Comparison of ENCODE assay signal across 1 cellular context in the genomic region with DNA sequence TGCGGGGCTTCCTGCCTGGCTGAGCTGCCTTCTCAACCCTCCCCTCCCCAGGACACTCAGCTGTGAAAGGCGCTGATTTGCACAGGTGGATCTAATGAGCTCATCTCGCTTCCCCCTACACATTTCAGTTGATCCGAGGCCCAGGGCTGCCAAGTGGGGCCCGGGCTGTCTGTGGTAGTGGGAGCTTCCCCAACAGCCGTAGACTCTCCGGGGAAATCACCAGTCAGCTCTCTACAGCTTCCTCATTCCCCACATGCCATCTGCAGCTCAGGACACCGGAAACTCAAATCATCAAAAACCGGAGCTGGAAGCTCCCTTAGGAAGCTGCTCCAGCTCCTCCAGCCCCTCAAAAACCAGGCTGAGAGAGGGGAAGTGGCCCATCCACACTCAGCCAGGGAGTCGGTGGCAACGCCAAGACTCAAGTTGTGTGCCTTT.
TF ChIP-seq lines count a peak whose summit lies in the region.

No MANE protein-coding gene starts in this region.

TF ChIP-seq in H1, 55 proteins besides CTCF, POLR2A, EP300 and RAD21 (continued from another document):
- no peak for TF ChIP-seq SIRT6 (IDR thresholded peaks at IDR 0.05; ENCODE audit: low read length)
- TF ChIP-seq, protein P1, sequence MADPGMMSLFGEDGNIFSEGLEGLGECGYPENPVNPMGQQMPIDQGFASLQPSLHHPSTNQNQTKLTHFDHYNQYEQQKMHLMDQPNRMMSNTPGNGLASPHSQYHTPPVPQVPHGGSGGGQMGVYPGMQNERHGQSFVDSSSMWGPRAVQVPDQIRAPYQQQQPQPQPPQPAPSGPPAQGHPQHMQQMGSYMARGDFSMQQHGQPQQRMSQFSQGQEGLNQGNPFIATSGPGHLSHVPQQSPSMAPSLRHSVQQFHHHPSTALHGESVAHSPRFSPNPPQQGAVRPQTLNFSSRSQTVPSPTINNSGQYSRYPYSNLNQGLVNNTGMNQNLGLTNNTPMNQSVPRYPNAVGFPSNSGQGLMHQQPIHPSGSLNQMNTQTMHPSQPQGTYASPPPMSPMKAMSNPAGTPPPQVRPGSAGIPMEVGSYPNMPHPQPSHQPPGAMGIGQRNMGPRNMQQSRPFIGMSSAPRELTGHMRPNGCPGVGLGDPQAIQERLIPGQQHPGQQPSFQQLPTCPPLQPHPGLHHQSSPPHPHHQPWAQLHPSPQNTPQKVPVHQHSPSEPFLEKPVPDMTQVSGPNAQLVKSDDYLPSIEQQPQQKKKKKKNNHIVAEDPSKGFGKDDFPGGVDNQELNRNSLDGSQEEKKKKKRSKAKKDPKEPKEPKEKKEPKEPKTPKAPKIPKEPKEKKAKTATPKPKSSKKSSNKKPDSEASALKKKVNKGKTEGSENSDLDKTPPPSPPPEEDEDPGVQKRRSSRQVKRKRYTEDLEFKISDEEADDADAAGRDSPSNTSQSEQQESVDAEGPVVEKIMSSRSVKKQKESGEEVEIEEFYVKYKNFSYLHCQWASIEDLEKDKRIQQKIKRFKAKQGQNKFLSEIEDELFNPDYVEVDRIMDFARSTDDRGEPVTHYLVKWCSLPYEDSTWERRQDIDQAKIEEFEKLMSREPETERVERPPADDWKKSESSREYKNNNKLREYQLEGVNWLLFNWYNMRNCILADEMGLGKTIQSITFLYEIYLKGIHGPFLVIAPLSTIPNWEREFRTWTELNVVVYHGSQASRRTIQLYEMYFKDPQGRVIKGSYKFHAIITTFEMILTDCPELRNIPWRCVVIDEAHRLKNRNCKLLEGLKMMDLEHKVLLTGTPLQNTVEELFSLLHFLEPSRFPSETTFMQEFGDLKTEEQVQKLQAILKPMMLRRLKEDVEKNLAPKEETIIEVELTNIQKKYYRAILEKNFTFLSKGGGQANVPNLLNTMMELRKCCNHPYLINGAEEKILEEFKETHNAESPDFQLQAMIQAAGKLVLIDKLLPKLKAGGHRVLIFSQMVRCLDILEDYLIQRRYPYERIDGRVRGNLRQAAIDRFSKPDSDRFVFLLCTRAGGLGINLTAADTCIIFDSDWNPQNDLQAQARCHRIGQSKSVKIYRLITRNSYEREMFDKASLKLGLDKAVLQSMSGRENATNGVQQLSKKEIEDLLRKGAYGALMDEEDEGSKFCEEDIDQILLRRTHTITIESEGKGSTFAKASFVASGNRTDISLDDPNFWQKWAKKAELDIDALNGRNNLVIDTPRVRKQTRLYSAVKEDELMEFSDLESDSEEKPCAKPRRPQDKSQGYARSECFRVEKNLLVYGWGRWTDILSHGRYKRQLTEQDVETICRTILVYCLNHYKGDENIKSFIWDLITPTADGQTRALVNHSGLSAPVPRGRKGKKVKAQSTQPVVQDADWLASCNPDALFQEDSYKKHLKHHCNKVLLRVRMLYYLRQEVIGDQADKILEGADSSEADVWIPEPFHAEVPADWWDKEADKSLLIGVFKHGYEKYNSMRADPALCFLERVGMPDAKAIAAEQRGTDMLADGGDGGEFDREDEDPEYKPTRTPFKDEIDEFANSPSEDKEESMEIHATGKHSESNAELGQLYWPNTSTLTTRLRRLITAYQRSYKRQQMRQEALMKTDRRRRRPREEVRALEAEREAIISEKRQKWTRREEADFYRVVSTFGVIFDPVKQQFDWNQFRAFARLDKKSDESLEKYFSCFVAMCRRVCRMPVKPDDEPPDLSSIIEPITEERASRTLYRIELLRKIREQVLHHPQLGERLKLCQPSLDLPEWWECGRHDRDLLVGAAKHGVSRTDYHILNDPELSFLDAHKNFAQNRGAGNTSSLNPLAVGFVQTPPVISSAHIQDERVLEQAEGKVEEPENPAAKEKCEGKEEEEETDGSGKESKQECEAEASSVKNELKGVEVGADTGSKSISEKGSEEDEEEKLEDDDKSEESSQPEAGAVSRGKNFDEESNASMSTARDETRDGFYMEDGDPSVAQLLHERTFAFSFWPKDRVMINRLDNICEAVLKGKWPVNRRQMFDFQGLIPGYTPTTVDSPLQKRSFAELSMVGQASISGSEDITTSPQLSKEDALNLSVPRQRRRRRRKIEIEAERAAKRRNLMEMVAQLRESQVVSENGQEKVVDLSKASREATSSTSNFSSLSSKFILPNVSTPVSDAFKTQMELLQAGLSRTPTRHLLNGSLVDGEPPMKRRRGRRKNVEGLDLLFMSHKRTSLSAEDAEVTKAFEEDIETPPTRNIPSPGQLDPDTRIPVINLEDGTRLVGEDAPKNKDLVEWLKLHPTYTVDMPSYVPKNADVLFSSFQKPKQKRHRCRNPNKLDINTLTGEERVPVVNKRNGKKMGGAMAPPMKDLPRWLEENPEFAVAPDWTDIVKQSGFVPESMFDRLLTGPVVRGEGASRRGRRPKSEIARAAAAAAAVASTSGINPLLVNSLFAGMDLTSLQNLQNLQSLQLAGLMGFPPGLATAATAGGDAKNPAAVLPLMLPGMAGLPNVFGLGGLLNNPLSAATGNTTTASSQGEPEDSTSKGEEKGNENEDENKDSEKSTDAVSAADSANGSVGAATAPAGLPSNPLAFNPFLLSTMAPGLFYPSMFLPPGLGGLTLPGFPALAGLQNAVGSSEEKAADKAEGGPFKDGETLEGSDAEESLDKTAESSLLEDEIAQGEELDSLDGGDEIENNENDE (IDR thresholded peaks at IDR 0.05; ENCODE audit: insufficient replicate concordance, low read length): no peak
- TF ChIP-seq, protein P2, sequence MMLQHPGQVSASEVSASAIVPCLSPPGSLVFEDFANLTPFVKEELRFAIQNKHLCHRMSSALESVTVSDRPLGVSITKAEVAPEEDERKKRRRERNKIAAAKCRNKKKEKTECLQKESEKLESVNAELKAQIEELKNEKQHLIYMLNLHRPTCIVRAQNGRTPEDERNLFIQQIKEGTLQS (IDR thresholded peaks at IDR 0.05; ENCODE audit: insufficient read depth, low read depth, low read length): no peak
- no peak for TF ChIP-seq FOSL1 (IDR thresholded peaks at IDR 0.05; ENCODE audit: insufficient read depth, low read depth, low read length)
- no peak for TF ChIP-seq HDAC2 (IDR thresholded peaks at IDR 0.05; ENCODE audit: borderline replicate concordance in 1 of 2, low read depth in 2 of 2, low read length in 2 of 2)
